ENCODE assay signal across 8 cellular contexts in genomic region chr17:7579839-7580630, GRCh38. TPM values are rescaled to one million over a fixed set of nuclear protein-coding genes. Genes with fewer than 3 reads are reported as not detected.
DNase-seq lines count a peak whose midpoint lies in the region; ATAC-seq and TF ChIP-seq lines count a peak whose summit lies in the region.

No MANE protein-coding gene starts in this region.

- H3K9me3 ChIP-seq in left ventricle myocardium inferior (replicated peaks) = no peaks in the 10 kb centered on the region

- ATAC-seq in Right ventricle myocardium inferior (no peak), memory B cell (ENCODE audit: low read depth) (no peak)

- no peaks in the 10 kb centered on the region for H3K9me3 Mint-ChIP-seq in activated naive CD8-positive, alpha-beta T cell treated with anti-CD3 and anti-CD28 coated beads for 36 hours
- no peaks in the 10 kb centered on the region for H3K9me3 Mint-ChIP-seq in memory B cell

- H3K4me1 ChIP-seq in left ventricle myocardium inferior = peaks cover 88% of the 10 kb centered on the region
- no peaks in the 10 kb centered on the region for H3K4me1 ChIP-seq in urinary bladder (ENCODE audit: insufficient read depth)

- intact Hi-C loops in left ventricle myocardium inferior (cut with micrococcal nuclease) = no loop called here
- intact Hi-C loops in Right ventricle myocardium inferior (cut with DNase I) = loop anchor here (10.0 kb wide), 2 partner anchors 255 to 275 kb away; partner anchors contain the start of genes CYB5D1, NAA38, NEURL4 and TMEM88

- peaks cover 79% of the 10 kb centered on the region for H3K4me1 Mint-ChIP-seq in activated naive CD8-positive, alpha-beta T cell treated with anti-CD3 and anti-CD28 coated beads for 36 hours
- peaks cover 48% of the 10 kb centered on the region for H3K4me1 Mint-ChIP-seq in memory B cell

- 67% methylated on average over 14 of the region's 14 CpGs for WGBS in urinary bladder

- H3K36me3 ChIP-seq in left ventricle myocardium inferior (peaks cover 42% of the 10 kb centered on the region), urinary bladder (ENCODE audit: insufficient read depth) (peaks cover 5% of the 10 kb centered on the region)

- no peaks in the 10 kb centered on the region for H3K27me3 ChIP-seq in left ventricle myocardium inferior (ENCODE audit: low read depth)

- peak overlapping the region; percentile 76 for H3K4me3 ChIP-seq in left ventricle myocardium inferior
- no peak overlapping the region for H3K4me3 ChIP-seq in urinary bladder (ENCODE audit: low read depth, low read length)

- DNase-seq in left ventricle myocardium inferior (no peak), Right ventricle myocardium inferior (ENCODE audit: missing footprints) (no peak), memory B cell (ENCODE audit: low spot score in 2 of 2) (no peak), dermis blood vessel endothelial cell (no peak), AG08396 (ENCODE audit: low spot score) (no peak)
- DNase-seq in activated naive CD8-positive, alpha-beta T cell treated with anti-CD3 and anti-CD28 coated beads for 36 hours = peak; percentile 48
- no peak for DNase-seq in stimulated activated naive CD4-positive, alpha-beta T cell treated with Interleukin-2 at 50 U/mL for 16 hours (lab: John Stamatoyannopoulos, UW)

- peaks cover 84% of the 10 kb centered on the region for H3K36me3 Mint-ChIP-seq in activated naive CD8-positive, alpha-beta T cell treated with anti-CD3 and anti-CD28 coated beads for 36 hours
- H3K36me3 Mint-ChIP-seq in memory B cell = peaks cover 18% of the 10 kb centered on the region

- peak overlapping the region; percentile 55 for H3K4me3 Mint-ChIP-seq in activated naive CD8-positive, alpha-beta T cell treated with anti-CD3 and anti-CD28 coated beads for 36 hours
- H3K4me3 Mint-ChIP-seq in memory B cell = peak overlapping the region; percentile 69

- no peak for TF ChIP-seq CTCF in left ventricle myocardium inferior (IDR thresholded peaks at IDR 0.05; ENCODE audit: borderline replicate concordance)

- H3K27ac ChIP-seq in left ventricle myocardium inferior (replicated peaks) = peak overlapping the region; percentile 96
- H3K27ac ChIP-seq in urinary bladder (ENCODE audit: low read depth) = peak overlapping the region; percentile 91

- no peaks in the 10 kb centered on the region for H3K27me3 Mint-ChIP-seq in activated naive CD8-positive, alpha-beta T cell treated with anti-CD3 and anti-CD28 coated beads for 36 hours
- H3K27me3 Mint-ChIP-seq in memory B cell = no peaks in the 10 kb centered on the region

- peak overlapping the region; percentile 100 for H3K27ac Mint-ChIP-seq in activated naive CD8-positive, alpha-beta T cell treated with anti-CD3 and anti-CD28 coated beads for 36 hours
- H3K27ac Mint-ChIP-seq in memory B cell = peak overlapping the region; percentile 64

RNA-seq across cellular contexts. Expression of gene CD68, which starts 0.6 kb away (rescaled TPM):
- total RNA-seq in left ventricle myocardium inferior (25.5 TPM), Right ventricle myocardium inferior (40.4 TPM), urinary bladder (9.1 TPM), dermis blood vessel endothelial cell (0.17 and 2.1 TPM in 2 replicates)
- 1 to 10 TPM; 6.6 to 6.7 TPM for total RNA-seq in activated naive CD8-positive, alpha-beta T cell treated with anti-CD3 and anti-CD28 coated beads for 36 hours
- polyA plus RNA-seq in urinary bladder = 73.7 TPM

RNA-seq across cellular contexts. Expression of gene MPDU1, which starts 3.6 kb away (rescaled TPM):
- total RNA-seq in left ventricle myocardium inferior (24.9 TPM), Right ventricle myocardium inferior (32.0 TPM), urinary bladder (40.2 TPM), dermis blood vessel endothelial cell (113 and 133 TPM in 2 replicates)
- total RNA-seq in activated naive CD8-positive, alpha-beta T cell treated with anti-CD3 and anti-CD28 coated beads for 36 hours = 10 to 100 TPM; 72.8 to 77.2 TPM
- 40.4 TPM for polyA plus RNA-seq in urinary bladder

RNA-seq across cellular contexts. Expression of gene SOX15, which starts 9.9 kb away (rescaled TPM):
- total RNA-seq in left ventricle myocardium inferior (1.9 TPM), Right ventricle myocardium inferior (0.89 TPM), urinary bladder (1.2 TPM), dermis blood vessel endothelial cell (0.14 and 0.17 TPM in 2 replicates)
- under 1 TPM; 0.28 to 0.35 TPM for total RNA-seq in activated naive CD8-positive, alpha-beta T cell treated with anti-CD3 and anti-CD28 coated beads for 36 hours
- 15.3 TPM for polyA plus RNA-seq in urinary bladder

RNA-seq across cellular contexts. Expression of gene SENP3, which starts 18.3 kb away (rescaled TPM):
- total RNA-seq in left ventricle myocardium inferior (29.5 TPM), Right ventricle myocardium inferior (33.0 TPM), urinary bladder (34.7 TPM), dermis blood vessel endothelial cell (79.8 and 89.3 TPM in 2 replicates)
- 100 to 1,000 TPM in 1 of 2 experiments, 10 to 100 TPM in 1; 96.5 to 100 TPM for total RNA-seq in activated naive CD8-positive, alpha-beta T cell treated with anti-CD3 and anti-CD28 coated beads for 36 hours
- polyA plus RNA-seq in urinary bladder = 54.6 TPM

RNA-seq across cellular contexts. Expression of gene TNFSF13, which starts 21.5 kb away (rescaled TPM):
- total RNA-seq in left ventricle myocardium inferior (6.3 TPM), Right ventricle myocardium inferior (13.5 TPM), urinary bladder (3.8 TPM), dermis blood vessel endothelial cell (0.88 and 1.2 TPM in 2 replicates)
- 1 to 10 TPM; 6.3 to 7.3 TPM for total RNA-seq in activated naive CD8-positive, alpha-beta T cell treated with anti-CD3 and anti-CD28 coated beads for 36 hours
- polyA plus RNA-seq in urinary bladder = 22.3 TPM
